In genomic region chr1:212620293-212620692, GRCh38 we compare ENCODE assay signal across 28 cellular contexts.
"Had no signal": no experiment of that assay in that cellular context is flagged by ENCODE, and none has a peak within 500 bp of the region (broad histone marks: within the 10 kb centered on the region; RNA-seq: fewer than 3 reads in every experiment).

No MANE protein-coding gene starts in this region.

- H3K4me1 ChIP-seq: ascending aorta had no signal

- DNase-seq: activated B cell treated with CpG ODN at 0.5 μM for 24 hours; activated CD4-positive, alpha-beta T cell treated with anti-CD3 and anti-CD28 coated beads for 1 hour; activated CD4-positive, alpha-beta T cell treated with anti-CD3 and anti-CD28 coated beads, Interleukin-2, amount 10 ng/mL, durations not matched to agents 24 days and 14 days; activated CD4-positive, alpha-beta T cell treated with anti-CD3 and anti-CD28 coated beads, Interleukin-2, amount 50 U/mL, for 48 hours; activated CD8-positive, alpha-beta memory T cell treated with anti-CD3 and anti-CD28 coated beads for 24 hours; activated effector memory CD4-positive, alpha-beta T cell treated with anti-CD3 and anti-CD28 coated beads, Interleukin-2, amount 50 U/mL, for 16 hours; activated naive CD4-positive, alpha-beta T cell treated with Interleukin-2 at 50 U/mL for 16 hours; activated naive CD8-positive, alpha-beta T cell treated with anti-CD3 and anti-CD28 coated beads, Interleukin-2, amount 50 U/mL, for 24 hours; activated T-cell treated with anti-CD3 and anti-CD28 coated beads, Interleukin-2, amount 50 U/mL, for 4 hours; amniotic stem cell; caudate nucleus; Karpas-422; NCI-H1092; NCI-H1417; NCI-H1930; NCI-H2107; NCI-H2171 treated with DMSO at 0.1 percent for 48 hours; NCI-H226; NCI-H510A; NCI-H69; NK-92 treated with Interleukin-12 subunit alpha and Interleukin-12 subunit beta, amount 100 ng/mL, for 24 hours; OCI-M1; RPMI8226; T-cell; T-helper 2 cell; T1000 had no signal

- H3K9me3 ChIP-seq: ascending aorta had no signal

- H3K27ac ChIP-seq: ascending aorta, SK-N-MC had no signal

- H3K4me3 ChIP-seq: ascending aorta, SK-N-MC had no signal

- H3K27me3 ChIP-seq: ascending aorta had no signal
